Comparison of ENCODE assay signal across 1 cellular context in the genomic region with DNA sequence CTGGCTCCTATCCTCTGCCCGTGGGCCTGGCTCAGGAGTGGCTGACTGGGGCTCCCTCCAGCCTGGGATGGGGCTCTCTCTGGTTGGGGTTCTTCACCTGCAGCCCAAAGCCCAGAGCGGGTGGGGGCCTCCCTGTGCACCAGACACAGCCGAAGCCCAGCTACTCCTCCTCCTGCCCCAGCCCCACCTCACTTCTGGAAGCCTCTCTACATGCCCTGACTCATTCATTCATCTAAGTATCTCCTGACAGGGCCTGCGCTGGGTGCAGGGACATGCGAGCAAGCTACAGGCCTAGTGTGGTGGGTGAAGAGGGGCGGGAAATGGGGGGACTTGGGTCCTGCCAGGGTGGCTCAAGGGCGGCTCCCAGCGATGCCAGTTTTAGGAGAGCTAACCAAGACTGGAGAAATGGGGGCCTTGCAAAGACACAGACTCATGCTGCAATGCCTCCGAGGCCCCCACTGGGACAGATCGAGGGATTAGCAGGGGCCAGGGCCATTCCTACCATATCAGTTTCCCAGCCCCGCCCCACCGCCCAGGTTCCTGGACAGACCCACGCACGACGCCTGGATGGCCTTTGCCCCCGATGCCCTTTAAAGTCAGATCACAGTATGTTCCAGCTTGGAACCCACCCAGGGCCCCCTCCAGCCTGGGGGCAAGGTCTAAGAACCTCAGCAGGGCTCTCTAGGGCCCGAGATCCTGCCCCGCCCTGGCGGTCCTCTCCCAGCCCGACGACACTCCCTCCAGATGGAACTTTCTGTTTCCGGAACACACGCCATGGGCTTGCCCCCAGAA.
TF ChIP-seq lines count a peak whose summit lies in the region.

No MANE protein-coding gene starts in this region.

TF ChIP-seq in K562, 482 proteins besides CTCF, POLR2A, EP300 and RAD21:
- TF ChIP-seq, protein P1, sequence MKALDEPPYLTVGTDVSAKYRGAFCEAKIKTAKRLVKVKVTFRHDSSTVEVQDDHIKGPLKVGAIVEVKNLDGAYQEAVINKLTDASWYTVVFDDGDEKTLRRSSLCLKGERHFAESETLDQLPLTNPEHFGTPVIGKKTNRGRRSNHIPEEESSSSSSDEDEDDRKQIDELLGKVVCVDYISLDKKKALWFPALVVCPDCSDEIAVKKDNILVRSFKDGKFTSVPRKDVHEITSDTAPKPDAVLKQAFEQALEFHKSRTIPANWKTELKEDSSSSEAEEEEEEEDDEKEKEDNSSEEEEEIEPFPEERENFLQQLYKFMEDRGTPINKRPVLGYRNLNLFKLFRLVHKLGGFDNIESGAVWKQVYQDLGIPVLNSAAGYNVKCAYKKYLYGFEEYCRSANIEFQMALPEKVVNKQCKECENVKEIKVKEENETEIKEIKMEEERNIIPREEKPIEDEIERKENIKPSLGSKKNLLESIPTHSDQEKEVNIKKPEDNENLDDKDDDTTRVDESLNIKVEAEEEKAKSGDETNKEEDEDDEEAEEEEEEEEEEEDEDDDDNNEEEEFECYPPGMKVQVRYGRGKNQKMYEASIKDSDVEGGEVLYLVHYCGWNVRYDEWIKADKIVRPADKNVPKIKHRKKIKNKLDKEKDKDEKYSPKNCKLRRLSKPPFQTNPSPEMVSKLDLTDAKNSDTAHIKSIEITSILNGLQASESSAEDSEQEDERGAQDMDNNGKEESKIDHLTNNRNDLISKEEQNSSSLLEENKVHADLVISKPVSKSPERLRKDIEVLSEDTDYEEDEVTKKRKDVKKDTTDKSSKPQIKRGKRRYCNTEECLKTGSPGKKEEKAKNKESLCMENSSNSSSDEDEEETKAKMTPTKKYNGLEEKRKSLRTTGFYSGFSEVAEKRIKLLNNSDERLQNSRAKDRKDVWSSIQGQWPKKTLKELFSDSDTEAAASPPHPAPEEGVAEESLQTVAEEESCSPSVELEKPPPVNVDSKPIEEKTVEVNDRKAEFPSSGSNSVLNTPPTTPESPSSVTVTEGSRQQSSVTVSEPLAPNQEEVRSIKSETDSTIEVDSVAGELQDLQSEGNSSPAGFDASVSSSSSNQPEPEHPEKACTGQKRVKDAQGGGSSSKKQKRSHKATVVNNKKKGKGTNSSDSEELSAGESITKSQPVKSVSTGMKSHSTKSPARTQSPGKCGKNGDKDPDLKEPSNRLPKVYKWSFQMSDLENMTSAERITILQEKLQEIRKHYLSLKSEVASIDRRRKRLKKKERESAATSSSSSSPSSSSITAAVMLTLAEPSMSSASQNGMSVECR (CRISPR knock-in tag; IDR thresholded peaks at IDR 0.05): no peak
- TF ChIP-seq, protein P2, sequence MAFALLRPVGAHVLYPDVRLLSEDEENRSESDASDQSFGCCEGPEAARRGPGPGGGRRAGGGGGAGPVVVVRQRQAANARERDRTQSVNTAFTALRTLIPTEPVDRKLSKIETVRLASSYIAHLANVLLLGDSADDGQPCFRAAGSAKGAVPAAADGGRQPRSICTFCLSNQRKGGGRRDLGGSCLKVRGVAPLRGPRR (CRISPR knock-in tag; IDR thresholded peaks at IDR 0.05): no peak
- TF ChIP-seq POLR2G (IDR thresholded peaks at IDR 0.05; ENCODE audit: low read depth, low read length) (peak; percentile 36; the same call in 1 of the 2 replicates), ZSCAN32 (CRISPR knock-in tag; IDR thresholded peaks at IDR 0.05) (no peak)
- TF ChIP-seq, protein P3, sequence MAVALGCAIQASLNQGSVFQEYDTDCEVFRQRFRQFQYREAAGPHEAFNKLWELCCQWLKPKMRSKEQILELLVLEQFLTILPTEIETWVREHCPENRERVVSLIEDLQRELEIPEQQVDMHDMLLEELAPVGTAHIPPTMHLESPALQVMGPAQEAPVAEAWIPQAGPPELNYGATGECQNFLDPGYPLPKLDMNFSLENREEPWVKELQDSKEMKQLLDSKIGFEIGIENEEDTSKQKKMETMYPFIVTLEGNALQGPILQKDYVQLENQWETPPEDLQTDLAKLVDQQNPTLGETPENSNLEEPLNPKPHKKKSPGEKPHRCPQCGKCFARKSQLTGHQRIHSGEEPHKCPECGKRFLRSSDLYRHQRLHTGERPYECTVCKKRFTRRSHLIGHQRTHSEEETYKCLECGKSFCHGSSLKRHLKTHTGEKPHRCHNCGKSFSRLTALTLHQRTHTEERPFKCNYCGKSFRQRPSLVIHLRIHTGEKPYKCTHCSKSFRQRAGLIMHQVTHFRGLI (CRISPR knock-in tag; IDR thresholded peaks at IDR 0.05): no peak
